ENCODE assay signal across 27 cellular contexts in the genomic region with DNA sequence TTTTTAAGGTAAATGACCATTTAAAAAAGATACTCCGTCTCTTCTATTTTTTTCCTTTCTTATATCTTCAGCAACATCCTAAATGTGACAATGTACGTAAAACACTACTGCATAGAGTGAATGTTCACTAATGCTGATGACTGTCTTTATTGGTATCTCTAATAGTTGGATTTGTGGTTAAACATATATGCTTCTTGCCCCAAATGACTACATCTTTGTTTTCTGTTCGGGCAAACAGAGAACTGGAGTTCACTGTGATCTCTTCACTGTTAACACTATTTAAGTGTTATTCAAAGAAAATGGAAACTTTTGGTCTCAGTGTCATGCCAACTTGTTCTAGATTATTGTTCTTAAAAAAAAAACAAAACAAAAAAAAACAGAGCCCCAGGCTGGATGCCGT.
DNase-seq lines count a peak whose midpoint lies in the region; ATAC-seq, FAIRE-seq and TF ChIP-seq lines count a peak whose summit lies in the region.
"Had no signal": no experiment of that assay in that cellular context is flagged by ENCODE, and none has a peak within 500 bp of the region (broad histone marks: within the 10 kb centered on the region; RNA-seq: fewer than 3 reads in every experiment).

No MANE protein-coding gene starts in this region.

- H3K79me1 ChIP-seq in trophoblast cell (ENCODE audit: low read length) = no peaks in the 10 kb centered on the region

- no peak overlapping the region for H3K4me3 ChIP-seq in trophoblast cell (ENCODE audit: low read depth, low read length)
- H3K4me3 ChIP-seq: A549; BLaER1 treated with 17β-estradiol and CSF1 and Interleukin-3, amounts not matched to agents 10 nM and 100 nM; HAP-1 had no signal

- no peak overlapping the region for H2AK5ac ChIP-seq in trophoblast cell (ENCODE audit: low read length)

- no peak overlapping the region for H2BK5ac ChIP-seq in trophoblast cell (ENCODE audit: low read depth, low read length, poor library complexity)

- DNase-seq in COLO829 (ENCODE audit: low spot score) (peak; percentile 65), RCC 7860 (ENCODE audit: low spot score) (no peak), chondrocyte (ENCODE audit: low spot score) (no peak), glutamatergic neuron (no peak), trophoblast cell (no peak), NCI-H1048 (lab: John Stamatoyannopoulos, UW) (no peak)
- DNase-seq: 8988T; ACHN; AML-193; BE2C; Caco-2; CD4-positive, alpha-beta T cell; CD8-positive, alpha-beta memory T cell; DMS153; DND-41; GOT3; HFFc6 had no signal

- no peaks in the 10 kb centered on the region for H3K36me3 ChIP-seq in trophoblast cell (ENCODE audit: control insufficient read depth in 1 of 2, insufficient read depth in 2 of 2, low read length in 2 of 2)
- H3K36me3 ChIP-seq: BLaER1 treated with 17β-estradiol and CSF1 and Interleukin-3, amounts not matched to agents 10 nM and 100 nM; HAP-1 had no signal

- no peak overlapping the region for H4K12ac ChIP-seq in trophoblast cell (ENCODE audit: low read depth, low read length)

- H3K27ac ChIP-seq in trophoblast cell (ENCODE audit: low read depth, low read length) = no peak overlapping the region
- H3K27ac ChIP-seq: A549; BLaER1 treated with 17β-estradiol and CSF1 and Interleukin-3, amounts not matched to agents 10 nM and 100 nM had no signal

- H3K27me3 ChIP-seq in trophoblast cell (ENCODE audit: insufficient read depth, low read length) = no peaks in the 10 kb centered on the region
- H3K27me3 ChIP-seq: BE2C had no signal

- H3K9ac ChIP-seq in trophoblast cell (ENCODE audit: low read length) = no peak overlapping the region
- H3K9ac ChIP-seq: BLaER1 treated with 17β-estradiol and CSF1 and Interleukin-3, amounts not matched to agents 10 nM and 100 nM had no signal

- H3K14ac ChIP-seq in trophoblast cell (ENCODE audit: low read length) = no peak overlapping the region

- WGBS in trophoblast cell (ENCODE audit: extremely low coverage, insufficient coverage, insufficient read length) = no CpG with 5 or more reads among the region's 4 CpGs

- H3K4ac ChIP-seq in trophoblast cell (ENCODE audit: low read depth, low read length) = no peak overlapping the region

- no peak overlapping the region for H4K8ac ChIP-seq in trophoblast cell (ENCODE audit: low read depth, low read length)

- no peak overlapping the region for H2BK12ac ChIP-seq in trophoblast cell (ENCODE audit: low read length)

- H3K18ac ChIP-seq in trophoblast cell (ENCODE audit: low read length) = no peak overlapping the region

- TF ChIP-seq CTCF in chondrocyte (IDR thresholded peaks at IDR 0.05) (no peak), glutamatergic neuron (IDR thresholded peaks at IDR 0.05; ENCODE audit: partially characterized antibody, unreplicated experiment) (no peak)

- no peak overlapping the region for H2BK120ac ChIP-seq in trophoblast cell (ENCODE audit: insufficient read depth, low read length, poor library complexity)

- H3K27ac Mint-ChIP-seq in chondrocyte (ENCODE audit: unreplicated experiment) (peak overlapping the region; percentile 32), glutamatergic neuron (ENCODE audit: unreplicated experiment) (peak overlapping the region; percentile 3)
- H3K27ac Mint-ChIP-seq: CD14-positive monocyte; CD4-positive, alpha-beta T cell; CD8-positive, alpha-beta memory T cell; HFFc6 had no signal

- H4K91ac ChIP-seq in trophoblast cell (ENCODE audit: low read depth, low read length) = no peak overlapping the region

- no peak overlapping the region for H3K23ac ChIP-seq in trophoblast cell (ENCODE audit: low read length)

- ATAC-seq in GM18511 (IDR thresholded peaks at IDR 0.05; ENCODE audit: unreplicated experiment) (no peak), GM21576 (IDR thresholded peaks at IDR 0.05; ENCODE audit: unreplicated experiment) (no peak)
- ATAC-seq: A549 had no signal

- H3K36me3 Mint-ChIP-seq in chondrocyte (ENCODE audit: low read depth) (no peaks in the 10 kb centered on the region), glutamatergic neuron (ENCODE audit: unreplicated experiment) (no peaks in the 10 kb centered on the region)
- H3K36me3 Mint-ChIP-seq: CD8-positive, alpha-beta memory T cell had no signal

- H2AFZ ChIP-seq in trophoblast cell (ENCODE audit: insufficient read depth, low read length, poor library complexity) = no peak overlapping the region

- no peak overlapping the region for H3K4me2 ChIP-seq in trophoblast cell (ENCODE audit: low read length)
- H3K4me2 ChIP-seq: A549; BLaER1 treated with 17β-estradiol and CSF1 and Interleukin-3, amounts not matched to agents 10 nM and 100 nM had no signal

- H3K9me3 Mint-ChIP-seq in chondrocyte (ENCODE audit: low read depth) (no peaks in the 10 kb centered on the region), glutamatergic neuron (ENCODE audit: unreplicated experiment) (peaks cover 1% of the 10 kb centered on the region)
- H3K9me3 Mint-ChIP-seq: CD4-positive, alpha-beta T cell; HFFc6 had no signal

- FAIRE-seq in RCC 7860 (lab: Jason Lieb, UNC) = peak; percentile 62
- FAIRE-seq: G401.6, GM12892, GM19239, H54 had no signal

- no peaks in the 10 kb centered on the region for H3K9me3 ChIP-seq in trophoblast cell (ENCODE audit: insufficient read depth, low read depth, low read length)
- H3K9me3 ChIP-seq: A549, BE2C, Caco-2, HAP-1 had no signal

- peaks cover 3 to 4% of the 10 kb centered on the region in 2 experiments for H3K4me1 ChIP-seq in trophoblast cell (ENCODE audit: control insufficient read depth in 1 of 2, insufficient read depth in 2 of 2, low read length in 2 of 2)
- H3K4me1 ChIP-seq: A549, HAP-1 had no signal

- peaks cover 11% of the 10 kb centered on the region for H3K4me1 Mint-ChIP-seq in chondrocyte (ENCODE audit: low read depth)
- peaks cover 17% of the 10 kb centered on the region for H3K4me1 Mint-ChIP-seq in glutamatergic neuron (ENCODE audit: low read depth, unreplicated experiment)
- H3K4me1 Mint-ChIP-seq: CD8-positive, alpha-beta memory T cell had no signal

- no peaks in the 10 kb centered on the region for H3K79me2 ChIP-seq in trophoblast cell (ENCODE audit: control insufficient read depth, insufficient read depth, low read length, poor library complexity)

- H3K27me3 Mint-ChIP-seq in chondrocyte (ENCODE audit: low read depth) = no peaks in the 10 kb centered on the region
- H3K27me3 Mint-ChIP-seq in glutamatergic neuron (ENCODE audit: unreplicated experiment) = peaks cover 5% of the 10 kb centered on the region

- H3K4me3 Mint-ChIP-seq in chondrocyte (ENCODE audit: unreplicated experiment) (no peak overlapping the region), glutamatergic neuron (ENCODE audit: unreplicated experiment) (peak overlapping the region; percentile 16)
- H3K4me3 Mint-ChIP-seq: CD4-positive, alpha-beta T cell; CD8-positive, alpha-beta memory T cell; HFFc6 had no signal
